In genomic region chr5:74288038-74288437, GRCh38 we compare ENCODE assay signal across 20 cellular contexts.
A peak's percentile ranks its signal among the peaks of the same experiment; 100 is the strongest.
DNase-seq lines count a peak whose midpoint lies in the region; ATAC-seq and TF ChIP-seq lines count a peak whose summit lies in the region.
"Had no signal": no experiment of that assay in that cellular context is flagged by ENCODE, and none has a peak within 500 bp of the region (broad histone marks: within the 10 kb centered on the region; RNA-seq: fewer than 3 reads in every experiment).

No MANE protein-coding gene starts in this region.

- intact Hi-C loops in esophagus muscularis mucosa (cut with DNase I) (no loop called here), prostate gland (cut with DNase I) (no loop called here)

- H3K27me3 ChIP-seq in Peyer's patch (no peaks in the 10 kb centered on the region), esophagus muscularis mucosa (no peaks in the 10 kb centered on the region), suprapubic skin (no peaks in the 10 kb centered on the region), prostate gland (replicated peaks; ENCODE audit: insufficient read depth) (no peaks in the 10 kb centered on the region)

- H3K9me3 ChIP-seq in Peyer's patch (no peaks in the 10 kb centered on the region), esophagus muscularis mucosa (no peaks in the 10 kb centered on the region), suprapubic skin (no peaks in the 10 kb centered on the region), prostate gland (no peaks in the 10 kb centered on the region)

- TF ChIP-seq EP300 in esophagus muscularis mucosa (IDR thresholded peaks at IDR 0.05) (no peak), suprapubic skin (IDR thresholded peaks at IDR 0.05) (no peak)

- no peak for DNase-seq in Peyer's patch
- no peak for DNase-seq in esophagus muscularis mucosa (ENCODE audit: extremely low spot score)
- DNase-seq in suprapubic skin (ENCODE audit: low spot score in 2 of 2): peak in 1 of 2 donors; percentile 64
- DNase-seq in prostate gland (ENCODE audit: low spot score): no peak
- no peak for DNase-seq in foreskin melanocyte
- DNase-seq: CD4-positive, alpha-beta T cell; DND-41; GDM1; NCI-H146; NCI-H2081 treated with DMSO at 0.1 percent for 48 hours; NCI-H2227 treated with DMSO at 0.1 percent for 48 hours; NCI-H526 treated with DMSO at 0.1 percent for 48 hours; NK-92 treated with Interleukin-12 subunit alpha and Interleukin-12 subunit beta, amount 100 ng/mL, for 24 hours; OCI-M1 had no signal

- no peaks in the 10 kb centered on the region for H3K27me3 Mint-ChIP-seq in nephron (ENCODE audit: low read depth)

- no peak for TF ChIP-seq CTCF in Peyer's patch (IDR thresholded peaks at IDR 0.05)
- TF ChIP-seq CTCF in esophagus muscularis mucosa (IDR thresholded peaks at IDR 0.05): no peak
- TF ChIP-seq CTCF in nephron (IDR thresholded peaks at IDR 0.05; ENCODE audit: unreplicated experiment in 3 of 3): no peak
- TF ChIP-seq CTCF in suprapubic skin (IDR thresholded peaks at IDR 0.05): no peak
- TF ChIP-seq CTCF in prostate gland (IDR thresholded peaks at IDR 0.05): no peak

- WGBS in esophagus muscularis mucosa: 83% methylated on average over 4 of the region's 4 CpGs
- 90% methylated on average over 4 of the region's 4 CpGs for WGBS in suprapubic skin
- 81% methylated on average over 4 of the region's 4 CpGs for WGBS in prostate gland

- H3K27ac ChIP-seq in Peyer's patch: peak overlapping the region in 3 of 4 donors; percentile 43 to 59 (median 45)
- H3K27ac ChIP-seq in esophagus muscularis mucosa (replicated peaks in 1 of 4): peak overlapping the region; percentile 51 to 78 (median 66)
- peak overlapping the region; percentile 42 for H3K27ac ChIP-seq in suprapubic skin
- no peak overlapping the region for H3K27ac ChIP-seq in prostate gland
- H3K27ac ChIP-seq: RWPE1 had no signal

- H3K4me3 ChIP-seq in Peyer's patch (no peak overlapping the region), esophagus muscularis mucosa (no peak overlapping the region), suprapubic skin (no peak overlapping the region), prostate gland (no peak overlapping the region)

- peak overlapping the region in 2 of 3 experiments; percentile 56 to 82 for H3K27ac Mint-ChIP-seq in nephron
- H3K27ac Mint-ChIP-seq: B cell; CD4-positive, alpha-beta T cell had no signal

- H3K4me1 Mint-ChIP-seq in nephron: peaks cover 29% of the 10 kb centered on the region
- H3K4me1 Mint-ChIP-seq: B cell had no signal

- H3K36me3 Mint-ChIP-seq in nephron (ENCODE audit: low read depth): no peaks in the 10 kb centered on the region

- H3K4me3 Mint-ChIP-seq in nephron: no peak overlapping the region
- H3K4me3 Mint-ChIP-seq: B cell; CD4-positive, alpha-beta T cell had no signal

- no peaks in the 10 kb centered on the region for H3K4me1 ChIP-seq in Peyer's patch
- H3K4me1 ChIP-seq in esophagus muscularis mucosa: peaks cover 0 to 49% (median 34%) of the 10 kb centered on the region in 4 donors
- peaks cover 29% of the 10 kb centered on the region for H3K4me1 ChIP-seq in suprapubic skin
- no peaks in the 10 kb centered on the region for H3K4me1 ChIP-seq in prostate gland (replicated peaks)

- TF ChIP-seq POLR2A in Peyer's patch (IDR thresholded peaks at IDR 0.05): no peak
- TF ChIP-seq POLR2A in esophagus muscularis mucosa (IDR thresholded peaks at IDR 0.05; ENCODE audit: low read depth): no peak
- TF ChIP-seq POLR2A in suprapubic skin (IDR thresholded peaks at IDR 0.05): no peak
- TF ChIP-seq POLR2A in prostate gland (IDR thresholded peaks at IDR 0.05): no peak

- no peaks in the 10 kb centered on the region for H3K36me3 ChIP-seq in Peyer's patch
- H3K36me3 ChIP-seq in esophagus muscularis mucosa: no peaks in the 10 kb centered on the region
- no peaks in the 10 kb centered on the region for H3K36me3 ChIP-seq in suprapubic skin
- H3K36me3 ChIP-seq in prostate gland: no peaks in the 10 kb centered on the region

- no peaks in the 10 kb centered on the region for H3K9me3 Mint-ChIP-seq in nephron
- H3K9me3 Mint-ChIP-seq: CD4-positive, alpha-beta T cell had no signal

- no peak for ATAC-seq in SK-N-SH treated with all-trans-retinoic acid at 6 μM for 48 hours
- no peak for ATAC-seq in HG03135 (IDR thresholded peaks at IDR 0.05; ENCODE audit: unreplicated experiment)
- ATAC-seq: HCT116 had no signal

TF ChIP-seq in SK-N-SH treated with all-trans-retinoic acid at 6 μM for 48 hours, 23 proteins besides CTCF, POLR2A, EP300 and RAD21:
- TF ChIP-seq TOX (CRISPR knock-in tag; IDR thresholded peaks at IDR 0.05; ENCODE audit: borderline replicate concordance) (no peak), TSHZ2 (CRISPR knock-in tag; IDR thresholded peaks at IDR 0.05) (no peak), PPARA (CRISPR knock-in tag; IDR thresholded peaks at IDR 0.05; ENCODE audit: borderline replicate concordance) (no peak), ISL1 (CRISPR knock-in tag; IDR thresholded peaks at IDR 0.05) (no peak), TCF4 (CRISPR knock-in tag; IDR thresholded peaks at IDR 0.05; ENCODE audit: borderline replicate concordance) (no peak), ZFP30 (CRISPR knock-in tag; IDR thresholded peaks at IDR 0.05) (no peak), CREB5 (CRISPR knock-in tag; IDR thresholded peaks at IDR 0.05; ENCODE audit: low read depth) (no peak), GLIS3 (CRISPR knock-in tag; IDR thresholded peaks at IDR 0.05) (no peak), OSR1 (CRISPR knock-in tag; IDR thresholded peaks at IDR 0.05) (no peak), PATZ1 (CRISPR knock-in tag; IDR thresholded peaks at IDR 0.05; ENCODE audit: borderline replicate concordance) (no peak), RARB (CRISPR knock-in tag; IDR thresholded peaks at IDR 0.05) (no peak), ZNF70 (CRISPR knock-in tag; IDR thresholded peaks at IDR 0.05) (no peak)

Comparison
In these comparisons a context has a peak if more than half of its experiments do, and no peak if none do; other contexts are left out.
1. H3K27ac ChIP-seq: peak in Peyer's patch (3 of 4), esophagus muscularis mucosa (4 of 4) and suprapubic skin (single experiment); none in prostate gland (0 of 2).